In the genomic region with DNA sequence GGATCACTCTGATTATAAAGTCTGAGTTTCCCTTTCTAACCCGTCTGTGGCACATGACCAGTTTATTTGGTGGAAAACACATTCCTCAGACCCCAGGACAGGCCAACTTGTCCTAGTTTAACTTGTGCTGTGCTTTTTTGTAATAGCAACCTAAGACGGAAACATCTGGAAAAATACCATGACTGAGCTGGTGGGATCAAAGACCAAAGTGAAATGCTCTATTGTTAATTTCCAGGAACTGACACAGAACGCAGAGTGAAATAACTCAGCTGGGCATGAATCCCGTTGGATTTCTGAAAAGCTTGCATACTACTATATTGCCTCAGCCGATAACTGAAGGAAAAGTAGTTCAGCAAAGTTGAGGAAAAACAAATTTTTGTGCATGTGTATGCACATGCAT, we compare ENCODE assay signal across 11 cellular contexts.
DNase-seq lines count a peak whose midpoint lies in the region; ATAC-seq, FAIRE-seq and TF ChIP-seq lines count a peak whose summit lies in the region.
"Had no signal": no experiment of that assay in that cellular context is flagged by ENCODE, and none has a peak within 500 bp of the region (broad histone marks: within the 10 kb centered on the region; RNA-seq: fewer than 3 reads in every experiment).

No MANE protein-coding gene starts in this region.

- H3K4me1 ChIP-seq in OCI-LY3 (ENCODE audit: low read length) = peaks cover 82% of the 10 kb centered on the region
- H3K4me1 ChIP-seq in esophagus muscularis mucosa = peaks cover 52 to 78% (median 57%) of the 10 kb centered on the region in 4 donors
- H3K4me1 ChIP-seq in liver (ENCODE audit: control insufficient read depth in 4 of 4, insufficient read depth in 4 of 4, low read length in 3 of 4) = no peaks in the 10 kb centered on the region
- peaks cover 7 to 56% of the 10 kb centered on the region in 2 donors for H3K4me1 ChIP-seq in gastrocnemius medialis

- peak overlapping the region; percentile 79 for H3K4me2 ChIP-seq in OCI-LY3 (ENCODE audit: low read length)

- H3K36me3 ChIP-seq in OCI-LY3 (replicated peaks; ENCODE audit: low read depth, low read length) (peaks cover 5% of the 10 kb centered on the region), esophagus muscularis mucosa (no peaks in the 10 kb centered on the region), liver (ENCODE audit: control insufficient read depth in 4 of 4, insufficient read depth in 3 of 4, low read depth in 1 of 4, low read length in 3 of 4) (no peaks in the 10 kb centered on the region), gastrocnemius medialis (no peaks in the 10 kb centered on the region)
- H3K36me3 ChIP-seq: SJCRH30 had no signal

- intact Hi-C loops in esophagus muscularis mucosa (cut with DNase I) = loop anchor here (5.0 kb wide), 2 partner anchors 187 to 202 kb away; a partner anchor contains a TSS
- intact Hi-C loops in gastrocnemius medialis (cut with DNase I; ENCODE audit: low total_unique reads) = loop anchor here (5.0 to 10.0 kb wide), 2 partner anchors 42 to 200 kb away; no protein-coding TSS in a partner anchor

- peaks cover 7% of the 10 kb centered on the region; the same call in 1 of the 2 replicates for H3K79me2 ChIP-seq in OCI-LY3 (ENCODE audit: low read length)

- in situ Hi-C loops in gastrocnemius medialis (cut with MboI; ENCODE audit: low sequenced_read_pairs in 4 of 4) = no loop called here

- no peak for FAIRE-seq in D721Med (lab: Jason Lieb, UNC)

- no peak for TF ChIP-seq CTCF in OCI-LY3 (IDR thresholded peaks at IDR 0.05; ENCODE audit: low read depth, low read length)
- TF ChIP-seq CTCF in esophagus muscularis mucosa (IDR thresholded peaks at IDR 0.05) = no peak
- no peak for TF ChIP-seq CTCF in liver (IDR thresholded peaks at IDR 0.05; ENCODE audit: low read depth, low read length, missing input control)
- no peak for TF ChIP-seq CTCF in gastrocnemius medialis (IDR thresholded peaks at IDR 0.05 in 4 of 5, conservative IDR thresholded peaks at IDR 0.05 in 1 of 5)
- TF ChIP-seq CTCF in D721Med (IDR thresholded peaks at IDR 0.05; ENCODE audit: insufficient read depth, missing control alignments) = no peak

- H3K27me3 ChIP-seq in OCI-LY3 (ENCODE audit: low read depth, low read length) = no peaks in the 10 kb centered on the region
- H3K27me3 ChIP-seq in esophagus muscularis mucosa = no peaks in the 10 kb centered on the region
- peaks cover 0 to 2% (median under 1%) of the 10 kb centered on the region in 4 donors for H3K27me3 ChIP-seq in liver (ENCODE audit: control insufficient read depth in 4 of 4, insufficient read depth in 4 of 4, low read length in 3 of 4)
- H3K27me3 ChIP-seq in gastrocnemius medialis = no peaks in the 10 kb centered on the region
- H3K27me3 ChIP-seq: SJCRH30 had no signal

- peak overlapping the region; percentile 91 for H3K27ac ChIP-seq in OCI-LY3 (ENCODE audit: low read length)
- peak overlapping the region; percentile 13 to 58 (median 47) for H3K27ac ChIP-seq in esophagus muscularis mucosa (replicated peaks in 1 of 4)
- H3K27ac ChIP-seq in liver (ENCODE audit: low read depth in 1 of 2, low read length in 2 of 2) = no peak overlapping the region
- peak overlapping the region; percentile 51 to 76 (median 70) for H3K27ac ChIP-seq in gastrocnemius medialis
- H3K27ac ChIP-seq: SJCRH30 had no signal

- ATAC-seq in gastrocnemius medialis (peak; percentile 79 to 82), SK-N-SH treated with all-trans-retinoic acid at 6 μM for 48 hours (no peak; the same call in 2 of the 3 replicates), HG02763 (IDR thresholded peaks at IDR 0.05; ENCODE audit: unreplicated experiment) (no peak)

- 26% methylated on average over 5 of the region's 5 CpGs for WGBS in esophagus muscularis mucosa
- WGBS in liver = 59% methylated on average over 5 of the region's 5 CpGs

- H3K9me3 ChIP-seq in OCI-LY3 (ENCODE audit: insufficient read depth, low read length) (no peaks in the 10 kb centered on the region), esophagus muscularis mucosa (no peaks in the 10 kb centered on the region), liver (ENCODE audit: control insufficient read depth in 4 of 4, low read length in 3 of 4) (no peaks in the 10 kb centered on the region), gastrocnemius medialis (no peaks in the 10 kb centered on the region)
- H3K9me3 ChIP-seq: SJCRH30 had no signal

- peak overlapping the region; percentile 31 for H2AFZ ChIP-seq in OCI-LY3 (ENCODE audit: low read depth, low read length)

- TF ChIP-seq RAD21 in liver (IDR thresholded peaks at IDR 0.05) = no peak

- H3K4me3 ChIP-seq in OCI-LY3 (ENCODE audit: low read length) (peak overlapping the region; percentile 42), esophagus muscularis mucosa (peak overlapping the region in 1 of 4 donors; percentile 6), liver (ENCODE audit: low read depth in 1 of 3, low read length in 3 of 3) (no peak overlapping the region), gastrocnemius medialis (no peak overlapping the region)
- H3K4me3 ChIP-seq: SJCRH30 had no signal

- DNase-seq in esophagus muscularis mucosa (ENCODE audit: extremely low spot score) (no peak), gastrocnemius medialis (peak; percentile 12 to 21), D721Med (ENCODE audit: insufficient read length, low spot score) (no peak)
- DNase-seq in stimulated activated CD4-positive, alpha-beta T cell treated with anti-CD3 and anti-CD28 coated beads, Interleukin-1b, Interleukin-23, amount 100 ng/mL, for 48 hours = no peak
- DNase-seq: activated CD8-positive, alpha-beta memory T cell treated with anti-CD3 and anti-CD28 coated beads, Interleukin-2, amount 50 U/mL, for 48 hours; DMS79 treated with DMSO at 0.1 percent for 48 hours had no signal

- H3K9ac ChIP-seq in OCI-LY3 (ENCODE audit: low read length) (peak overlapping the region; percentile 73), liver (ENCODE audit: low read depth in 1 of 2, low read length in 2 of 2) (no peak overlapping the region)

- TF ChIP-seq EP300 in esophagus muscularis mucosa (IDR thresholded peaks at IDR 0.05) = no peak

- no peaks in the 10 kb centered on the region for H4K20me1 ChIP-seq in OCI-LY3 (ENCODE audit: insufficient read depth, low read length)

- TF ChIP-seq POLR2A in esophagus muscularis mucosa (IDR thresholded peaks at IDR 0.05; ENCODE audit: low read depth) (no peak), gastrocnemius medialis (IDR thresholded peaks at IDR 0.05) (no peak)

TF ChIP-seq in liver, 16 proteins besides CTCF, POLR2A, EP300 and RAD21:
- TF ChIP-seq NR2F2 (IDR thresholded peaks at IDR 0.05) (peak; percentile 81), TAF1 (conservative IDR thresholded peaks at IDR 0.05) (no peak), HNF4G (IDR thresholded peaks at IDR 0.05) (no peak), RXRA (IDR thresholded peaks at IDR 0.05) (peak in 1 of 2 donors; percentile 18), SP1 (IDR thresholded peaks at IDR 0.05) (peak; percentile 28)
- TF ChIP-seq, protein P1, sequence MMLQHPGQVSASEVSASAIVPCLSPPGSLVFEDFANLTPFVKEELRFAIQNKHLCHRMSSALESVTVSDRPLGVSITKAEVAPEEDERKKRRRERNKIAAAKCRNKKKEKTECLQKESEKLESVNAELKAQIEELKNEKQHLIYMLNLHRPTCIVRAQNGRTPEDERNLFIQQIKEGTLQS (IDR thresholded peaks at IDR 0.05) = no peak

TF ChIP-seq in SK-N-SH treated with all-trans-retinoic acid at 6 μM for 48 hours, 23 proteins besides CTCF, POLR2A, EP300 and RAD21:
- TF ChIP-seq ESRRG (CRISPR knock-in tag; IDR thresholded peaks at IDR 0.05) = no peak
- TF ChIP-seq GLIS3 (CRISPR knock-in tag; IDR thresholded peaks at IDR 0.05) = no peak
- no peak for TF ChIP-seq ARNTL (CRISPR knock-in tag; IDR thresholded peaks at IDR 0.05; ENCODE audit: borderline replicate concordance, low read depth)
TF ChIP-seq in SK-N-SH treated with all-trans-retinoic acid at 6 μM for 48 hours: peak in this region for 0.

Comparison
In these comparisons a context has a peak if more than half of its experiments do, and no peak if none do; other contexts are left out.
1. H3K27ac ChIP-seq: peak in OCI-LY3 (single experiment), esophagus muscularis mucosa (4 of 4) and gastrocnemius medialis (4 of 4); none in liver (0 of 2).
2. DNase-seq: peak in gastrocnemius medialis (2 of 2); none in esophagus muscularis mucosa (single experiment), stimulated activated CD4-positive, alpha-beta T cell treated with anti-CD3 and anti-CD28 coated beads, Interleukin-1b, Interleukin-23, amount 100 ng/mL, for 48 hours (single experiment) and D721Med (single experiment).
3. ATAC-seq: peak in gastrocnemius medialis (2 of 2); none in SK-N-SH treated with all-trans-retinoic acid at 6 μM for 48 hours (single experiment) and HG02763 (single experiment).